In the genomic region with DNA sequence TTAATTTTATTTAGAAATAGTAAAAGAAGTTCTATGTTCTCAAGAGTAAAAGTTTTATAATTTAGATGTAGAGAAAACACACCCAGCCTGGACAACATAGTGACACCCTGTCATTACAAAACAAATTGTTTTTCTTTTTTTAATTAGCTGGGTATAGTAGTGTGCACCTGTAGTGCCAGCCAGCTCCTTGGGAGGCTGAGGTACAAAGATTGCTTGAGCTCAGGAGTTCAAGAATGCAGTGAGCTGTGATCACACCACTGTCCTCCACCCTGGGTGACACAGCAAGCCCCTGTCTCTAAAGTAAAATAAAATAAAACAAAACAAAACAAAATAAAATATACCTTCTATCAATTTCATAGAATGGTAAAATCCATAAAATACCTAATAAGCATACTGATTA, we compare ENCODE assay signal across 23 cellular contexts.
DNase-seq lines count a peak whose midpoint lies in the region; ATAC-seq, FAIRE-seq and TF ChIP-seq lines count a peak whose summit lies in the region.
"Had no signal": no experiment of that assay in that cellular context is flagged by ENCODE, and none has a peak within 500 bp of the region (broad histone marks: within the 10 kb centered on the region; RNA-seq: fewer than 3 reads in every experiment).

No MANE protein-coding gene starts in this region.

- H3K27ac ChIP-seq in neural cell (ENCODE audit: low read length) (peak overlapping the region; percentile 84), small intestine (ENCODE audit: low read depth in 1 of 2, low read length in 1 of 2) (no peak overlapping the region), psoas muscle (no peak overlapping the region)
- H3K27ac ChIP-seq: A549; BLaER1 treated with 17β-estradiol and CSF1 and Interleukin-3, amounts not matched to agents 10 nM and 100 nM had no signal

- H3K9me3 ChIP-seq in mucosa of descending colon (no peaks in the 10 kb centered on the region), neural cell (ENCODE audit: low read length) (no peaks in the 10 kb centered on the region), small intestine (ENCODE audit: control insufficient read depth, low read depth) (no peaks in the 10 kb centered on the region), psoas muscle (no peaks in the 10 kb centered on the region)
- H3K9me3 ChIP-seq: A549; BE2C; BLaER1 treated with 17β-estradiol and CSF1 and Interleukin-3, amounts not matched to agents 10 nM and 100 nM had no signal

- H3K4me2 ChIP-seq in neural cell (ENCODE audit: low read length), result no peak overlapping the region
- H3K4me2 ChIP-seq: A549 had no signal

- no peaks in the 10 kb centered on the region for H4K20me1 ChIP-seq in neural cell (ENCODE audit: insufficient read depth)
- H4K20me1 ChIP-seq: BLaER1 treated with 17β-estradiol and CSF1 and Interleukin-3, amounts not matched to agents 10 nM and 100 nM had no signal

- H3F3A ChIP-seq in neural cell (ENCODE audit: insufficient read depth, low read length, poor library complexity, severe bottlenecking), result no peaks in the 10 kb centered on the region

- no peak for TF ChIP-seq CTCF in mucosa of descending colon (IDR thresholded peaks at IDR 0.05)
- TF ChIP-seq CTCF in neural cell (IDR thresholded peaks at IDR 0.05; ENCODE audit: poor library complexity, severe bottlenecking), result no peak
- no peak for TF ChIP-seq CTCF in psoas muscle (IDR thresholded peaks at IDR 0.05)

- no peak for TF ChIP-seq RAD21 in neural cell (conservative IDR thresholded peaks at IDR 0.05)

- H3K9me2 ChIP-seq in neural cell (ENCODE audit: insufficient read depth, low read length), result no peaks in the 10 kb centered on the region

- no peaks in the 10 kb centered on the region for H3K27me3 ChIP-seq in neural cell (ENCODE audit: insufficient read depth, low read depth, low read length)
- H3K27me3 ChIP-seq in small intestine (ENCODE audit: control insufficient read depth in 2 of 2, insufficient read depth in 2 of 2, low read length in 2 of 2), result no peaks in the 10 kb centered on the region
- no peaks in the 10 kb centered on the region for H3K27me3 ChIP-seq in psoas muscle (ENCODE audit: insufficient read depth in 3 of 3, low read length in 2 of 3)
- H3K27me3 ChIP-seq: BE2C; BLaER1 treated with 17β-estradiol and CSF1 and Interleukin-3, amounts not matched to agents 10 nM and 100 nM had no signal

- ATAC-seq in mucosa of descending colon, result peak; percentile 64
- ATAC-seq in psoas muscle, result no peak
- ATAC-seq: A549, GM23338, HCT116 had no signal

- DNase-seq in NCI-H69 (lab: John Stamatoyannopoulos, UW) (peak; percentile 47), mucosa of descending colon (no peak), small intestine (peak; percentile 14), DMS53 (lab: John Stamatoyannopoulos, UW) (no peak), DMS 273 treated with DMSO at 0.1 percent for 48 hours (lab: John Stamatoyannopoulos, UW) (no peak), psoas muscle (no peak)
- DNase-seq: 8988T; ACHN; AML-193; BE2C; CD4-positive, alpha-beta T cell; CD8-positive, alpha-beta memory T cell; DND-41; H9 had no signal

- H3K4me3 ChIP-seq in mucosa of descending colon (no peak overlapping the region), neural cell (ENCODE audit: low read length) (no peak overlapping the region), small intestine (ENCODE audit: low read depth in 1 of 2, low read length in 2 of 2) (no peak overlapping the region), psoas muscle (no peak overlapping the region)
- H3K4me3 ChIP-seq: A549; BLaER1 treated with 17β-estradiol and CSF1 and Interleukin-3, amounts not matched to agents 10 nM and 100 nM; GM23338 had no signal

- no peaks in the 10 kb centered on the region for H3K36me3 ChIP-seq in mucosa of descending colon (ENCODE audit: low read depth)
- no peaks in the 10 kb centered on the region for H3K36me3 ChIP-seq in neural cell (ENCODE audit: insufficient read depth, low read length)
- no peaks in the 10 kb centered on the region for H3K36me3 ChIP-seq in small intestine (ENCODE audit: control insufficient read depth in 2 of 2, insufficient read depth in 2 of 2, low read length in 2 of 2)
- H3K36me3 ChIP-seq in psoas muscle (ENCODE audit: insufficient read depth in 1 of 2, low read depth in 1 of 2), result no peaks in the 10 kb centered on the region
- H3K36me3 ChIP-seq: BE2C; BLaER1 treated with 17β-estradiol and CSF1 and Interleukin-3, amounts not matched to agents 10 nM and 100 nM had no signal

- H3K4me1 ChIP-seq in mucosa of descending colon (ENCODE audit: low read depth) (no peaks in the 10 kb centered on the region), small intestine (ENCODE audit: control insufficient read depth in 2 of 2, insufficient read depth in 1 of 2, low read depth in 1 of 2, low read length in 1 of 2) (no peaks in the 10 kb centered on the region), psoas muscle (no peaks in the 10 kb centered on the region)
- H3K4me1 ChIP-seq: A549, BE2C had no signal

- FAIRE-seq in small intestine (lab: Jason Lieb, UNC), result no peak
- FAIRE-seq: A549, D721Med, G401.6, GM12892, GM19239 had no signal

- H2AFZ ChIP-seq in neural cell (ENCODE audit: low read depth, low read length), result no peak overlapping the region
- H2AFZ ChIP-seq: GM23338 had no signal

- intact Hi-C loops in mucosa of descending colon (cut with DNase I, micrococcal nuclease), result no loop called here
- intact Hi-C loops in psoas muscle (cut with DNase I), result no loop called here

- no peak overlapping the region for H3K9ac ChIP-seq in neural cell (ENCODE audit: low read length)
- H3K9ac ChIP-seq: BLaER1 treated with 17β-estradiol and CSF1 and Interleukin-3, amounts not matched to agents 10 nM and 100 nM had no signal

- peaks cover 50% of the 10 kb centered on the region for H3K79me2 ChIP-seq in neural cell (replicated peaks; ENCODE audit: insufficient read depth, low read length)

- TF ChIP-seq EP300 in neural cell (conservative IDR thresholded peaks at IDR 0.05; ENCODE audit: poor library complexity, severe bottlenecking), result no peak

TF ChIP-seq in neural cell, 6 proteins besides CTCF, POLR2A, EP300 and RAD21:
- TF ChIP-seq SMC3 (conservative IDR thresholded peaks at IDR 0.05; ENCODE audit: poor library complexity), result no peak
- TF ChIP-seq, protein P1, sequence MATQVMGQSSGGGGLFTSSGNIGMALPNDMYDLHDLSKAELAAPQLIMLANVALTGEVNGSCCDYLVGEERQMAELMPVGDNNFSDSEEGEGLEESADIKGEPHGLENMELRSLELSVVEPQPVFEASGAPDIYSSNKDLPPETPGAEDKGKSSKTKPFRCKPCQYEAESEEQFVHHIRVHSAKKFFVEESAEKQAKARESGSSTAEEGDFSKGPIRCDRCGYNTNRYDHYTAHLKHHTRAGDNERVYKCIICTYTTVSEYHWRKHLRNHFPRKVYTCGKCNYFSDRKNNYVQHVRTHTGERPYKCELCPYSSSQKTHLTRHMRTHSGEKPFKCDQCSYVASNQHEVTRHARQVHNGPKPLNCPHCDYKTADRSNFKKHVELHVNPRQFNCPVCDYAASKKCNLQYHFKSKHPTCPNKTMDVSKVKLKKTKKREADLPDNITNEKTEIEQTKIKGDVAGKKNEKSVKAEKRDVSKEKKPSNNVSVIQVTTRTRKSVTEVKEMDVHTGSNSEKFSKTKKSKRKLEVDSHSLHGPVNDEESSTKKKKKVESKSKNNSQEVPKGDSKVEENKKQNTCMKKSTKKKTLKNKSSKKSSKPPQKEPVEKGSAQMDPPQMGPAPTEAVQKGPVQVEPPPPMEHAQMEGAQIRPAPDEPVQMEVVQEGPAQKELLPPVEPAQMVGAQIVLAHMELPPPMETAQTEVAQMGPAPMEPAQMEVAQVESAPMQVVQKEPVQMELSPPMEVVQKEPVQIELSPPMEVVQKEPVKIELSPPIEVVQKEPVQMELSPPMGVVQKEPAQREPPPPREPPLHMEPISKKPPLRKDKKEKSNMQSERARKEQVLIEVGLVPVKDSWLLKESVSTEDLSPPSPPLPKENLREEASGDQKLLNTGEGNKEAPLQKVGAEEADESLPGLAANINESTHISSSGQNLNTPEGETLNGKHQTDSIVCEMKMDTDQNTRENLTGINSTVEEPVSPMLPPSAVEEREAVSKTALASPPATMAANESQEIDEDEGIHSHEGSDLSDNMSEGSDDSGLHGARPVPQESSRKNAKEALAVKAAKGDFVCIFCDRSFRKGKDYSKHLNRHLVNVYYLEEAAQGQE (IDR thresholded peaks at IDR 0.05; ENCODE audit: borderline replicate concordance), result no peak
- TF ChIP-seq EZH2 (IDR thresholded peaks at IDR 0.05; ENCODE audit: borderline replicate concordance, insufficient read depth, low read length, poor library complexity, severe bottlenecking), result no peak
- no peak for TF ChIP-seq POLR2AphosphoS5 (IDR thresholded peaks at IDR 0.05)
- TF ChIP-seq MXI1 (conservative IDR thresholded peaks at IDR 0.05; ENCODE audit: poor library complexity, severe bottlenecking), result no peak
- TF ChIP-seq TAF1 (IDR thresholded peaks at IDR 0.05; ENCODE audit: low read depth), result no peak

Comparison
In these comparisons a context has a peak if more than half of its experiments do, and no peak if none do; other contexts are left out.
1. DNase-seq: peak in NCI-H69 (single experiment) and small intestine (single experiment); none in mucosa of descending colon (0 of 3), DMS53 (single experiment), DMS 273 treated with DMSO at 0.1 percent for 48 hours (single experiment) and psoas muscle (0 of 2).